Comparison of ENCODE assay signal across 8 cellular contexts in genomic region chr6:57173886-57174510, GRCh38. TPM values are rescaled to one million over a fixed set of nuclear protein-coding genes. Genes with fewer than 3 reads are reported as not detected.
DNase-seq lines count a peak whose midpoint lies in the region; ATAC-seq, FAIRE-seq and TF ChIP-seq lines count a peak whose summit lies in the region.

No MANE protein-coding gene starts in this region.

- intact Hi-C loops in CD4-positive, alpha-beta memory T cell (cut with micrococcal nuclease), result no loop called here
- intact Hi-C loops in kidney (cut with DNase I) (no loop called here), vagina (cut with DNase I) (loop anchor here (2.0 to 10.0 kb wide), 2 partner anchors 49 to 81 kb away; partner anchors contain the start of gene RAB23)

- H3K27ac Mint-ChIP-seq in CD4-positive, alpha-beta memory T cell, result peak overlapping the region in 6 of 7 donors; percentile 44 to 98 (median 90)
- H3K27ac Mint-ChIP-seq in activated naive CD8-positive, alpha-beta T cell, result peak overlapping the region; percentile 80

- no peaks in the 10 kb centered on the region for H3K9me3 Mint-ChIP-seq in CD4-positive, alpha-beta memory T cell
- H3K9me3 Mint-ChIP-seq in activated naive CD8-positive, alpha-beta T cell (ENCODE audit: low read depth), result no peaks in the 10 kb centered on the region

- H3K9ac ChIP-seq in kidney (ENCODE audit: low read length in 2 of 2), result no peak overlapping the region

- no peaks in the 10 kb centered on the region for H3K27me3 Mint-ChIP-seq in CD4-positive, alpha-beta memory T cell
- no peaks in the 10 kb centered on the region for H3K27me3 Mint-ChIP-seq in activated naive CD8-positive, alpha-beta T cell

- CTCF ChIA-PET in CD4-positive, alpha-beta memory T cell (lab: Charles Lee; ENCODE audit: partially characterized antibody), result no interaction called here

- FAIRE-seq in HTR-8/SVneo (lab: Jason Lieb, UNC) (peak; percentile 69), kidney (lab: Jason Lieb, UNC) (no peak)

- H3K36me3 Mint-ChIP-seq in CD4-positive, alpha-beta memory T cell, result peaks cover 0 to 7% of the 10 kb centered on the region in 2 donors
- H3K36me3 Mint-ChIP-seq in activated naive CD8-positive, alpha-beta T cell, result no peaks in the 10 kb centered on the region

- peaks cover 21 to 45% (median 28%) of the 10 kb centered on the region in 4 donors for H3K4me1 Mint-ChIP-seq in CD4-positive, alpha-beta memory T cell
- H3K4me1 Mint-ChIP-seq in activated naive CD8-positive, alpha-beta T cell (ENCODE audit: low read depth), result peaks cover 51% of the 10 kb centered on the region

- peak overlapping the region; percentile 88 to 96 (median 92) for H3K4me3 Mint-ChIP-seq in CD4-positive, alpha-beta memory T cell
- peak overlapping the region; percentile 91 for H3K4me3 Mint-ChIP-seq in activated naive CD8-positive, alpha-beta T cell

- no peaks in the 10 kb centered on the region for H3K27me3 ChIP-seq in CD4-positive, alpha-beta memory T cell (ENCODE audit: insufficient read depth, low read length)
- no peaks in the 10 kb centered on the region for H3K27me3 ChIP-seq in vagina

- peak overlapping the region in 1 of 2 donors; percentile 55 for H3K4me3 ChIP-seq in CD4-positive, alpha-beta memory T cell (ENCODE audit: low read length in 2 of 2)
- H3K4me3 ChIP-seq in kidney (ENCODE audit: low read length in 2 of 2), result peak overlapping the region; percentile 49 to 82
- peak overlapping the region; percentile 57 to 72 for H3K4me3 ChIP-seq in vagina

- no peak for ATAC-seq in GM19455 (IDR thresholded peaks at IDR 0.05; ENCODE audit: unreplicated experiment)

- POLR2A ChIA-PET in CD4-positive, alpha-beta memory T cell (lab: Charles Lee; ENCODE audit: partially characterized antibody), result no interaction called here

- H3K27ac ChIP-seq in CD4-positive, alpha-beta memory T cell (ENCODE audit: low read depth, low read length), result no peak overlapping the region
- no peak overlapping the region for H3K27ac ChIP-seq in kidney (ENCODE audit: low read depth in 2 of 2, low read length in 2 of 2)
- peak overlapping the region; percentile 89 for H3K27ac ChIP-seq in vagina

- H3K36me3 ChIP-seq in CD4-positive, alpha-beta memory T cell (ENCODE audit: insufficient read depth, low read length), result no peaks in the 10 kb centered on the region
- H3K36me3 ChIP-seq in kidney (ENCODE audit: control insufficient read depth in 1 of 2, insufficient read depth in 2 of 2, low read length in 2 of 2) (no peaks in the 10 kb centered on the region), vagina (no peaks in the 10 kb centered on the region)

- no peak for DNase-seq in CD4-positive, alpha-beta memory T cell
- DNase-seq in HTR-8/SVneo (ENCODE audit: insufficient read length, low spot score) (peak; percentile 58), kidney (no peak), vagina (ENCODE audit: extremely low spot score in 2 of 2) (no peak), hippocampal formation (lab: John Stamatoyannopoulos, UW) (no peak), SKM-1 (lab: John Stamatoyannopoulos, UW; ENCODE audit: unreplicated experiment) (no peak)

- TF ChIP-seq CTCF in kidney (IDR thresholded peaks at IDR 0.05; ENCODE audit: borderline replicate concordance, extremely low read depth, insufficient read depth), result no peak
- no peak for TF ChIP-seq CTCF in vagina (IDR thresholded peaks at IDR 0.05)

- no peaks in the 10 kb centered on the region for H3K9me3 ChIP-seq in CD4-positive, alpha-beta memory T cell (ENCODE audit: control insufficient read depth in 1 of 2, low read length in 2 of 2)
- H3K9me3 ChIP-seq in kidney (ENCODE audit: control insufficient read depth in 1 of 2, low read length in 2 of 2), result no peaks in the 10 kb centered on the region
- no peaks in the 10 kb centered on the region for H3K9me3 ChIP-seq in vagina

- H3K4me1 ChIP-seq in CD4-positive, alpha-beta memory T cell (ENCODE audit: insufficient read depth, low read length), result peaks cover 13% of the 10 kb centered on the region
- H3K4me1 ChIP-seq in kidney (ENCODE audit: control insufficient read depth in 1 of 2, insufficient read depth in 1 of 2, low read depth in 1 of 2, low read length in 2 of 2), result peaks cover 0 to 4% of the 10 kb centered on the region in 2 donors
- H3K4me1 ChIP-seq in vagina, result peaks cover 18% of the 10 kb centered on the region

- peak in 1 of 2 donors; percentile 16 for TF ChIP-seq POLR2A in vagina (IDR thresholded peaks at IDR 0.05)

RNA-seq across cellular contexts. Expression of gene BAG2, which starts 1.9 kb away (rescaled TPM):
- 1 to 10 TPM; 3.5 to 3.7 TPM for total RNA-seq in CD4-positive, alpha-beta memory T cell
- polyA plus RNA-seq in CD4-positive, alpha-beta memory T cell, result 1 to 10 TPM; 2.6 to 3.6 TPM
- total RNA-seq in kidney (3.2 TPM), vagina (8.8 TPM)
- polyA plus RNA-seq in kidney (ENCODE audit: insufficient read depth, low read depth, low replicate concordance), result 2.7 TPM

RNA-seq across cellular contexts. Expression of gene RAB23, which starts 48.1 kb away (rescaled TPM):
- 1 to 10 TPM; 1.4 to 1.6 TPM for total RNA-seq in CD4-positive, alpha-beta memory T cell
- 1 to 10 TPM; 1.3 TPM for polyA plus RNA-seq in CD4-positive, alpha-beta memory T cell
- total RNA-seq in kidney (8.0 TPM), vagina (31.4 TPM)
- 6.0 TPM for polyA plus RNA-seq in kidney (ENCODE audit: insufficient read depth, low read depth, low replicate concordance)
